Comparison of ENCODE assay signal across 8 cellular contexts in genomic region chr5:132497488-132497997, GRCh38. TPM values are rescaled to one million over a fixed set of nuclear protein-coding genes. Genes with fewer than 3 reads are reported as not detected.
DNase-seq lines count a peak whose midpoint lies in the region; ATAC-seq and TF ChIP-seq lines count a peak whose summit lies in the region.

No MANE protein-coding gene starts in this region.

- ATAC-seq in WTC11 (no peak), HG02840 (IDR thresholded peaks at IDR 0.05; ENCODE audit: low FRiP score, unreplicated experiment) (no peak)

- CTCF ChIA-PET in WTC11 (lab: Charles Lee) = interaction anchor here (1.2 to 4.3 kb wide), 8 partner anchors 8 to 323 kb away, joined by 4 to 27 read pairs (median 11); no protein-coding TSS in a partner anchor

- POLR2A ChIA-PET in WTC11 (lab: Charles Lee) = interaction anchor here (0.6 kb wide), 1 partner anchor 1865 kb away, joined by 5 read pairs; no protein-coding TSS in a partner anchor

- no peak for TF ChIP-seq CTCF in WTC11 (IDR thresholded peaks at IDR 0.05)
- TF ChIP-seq CTCF in fibroblast of pulmonary artery (IDR thresholded peaks at IDR 0.05; ENCODE audit: low read length, missing control alignments) = no peak
- no peak for TF ChIP-seq CTCF in nephron (IDR thresholded peaks at IDR 0.05; ENCODE audit: unreplicated experiment in 3 of 3)

- H3K4me3 ChIP-seq in fibroblast of pulmonary artery (replicated peaks; ENCODE audit: low read depth, low read length) = peak overlapping the region; percentile 70

- peak; percentile 45 for DNase-seq in activated T-cell treated with anti-CD3 and anti-CD28 coated beads, Interleukin-2, amount 50 U/mL, for 24 hours
- no peak for DNase-seq in activated T-cell treated with anti-CD3 and anti-CD28 coated beads, Interleukin-2, amount 50 U/mL, for 1 hour
- no peak for DNase-seq in WTC11 (ENCODE audit: low spot score)
- peak; percentile 94 for DNase-seq in fibroblast of pulmonary artery (ENCODE audit: low read depth)
- DNase-seq in NCI-H2029 (lab: John Stamatoyannopoulos, UW) = no peak
- no peak for DNase-seq in NK-92 treated with Interleukin-12 subunit alpha and Interleukin-12 subunit beta, amount 100 ng/mL, for 24 hours (lab: John Stamatoyannopoulos, UW)

- H3K4me1 Mint-ChIP-seq in activated T-cell treated with anti-CD3 and anti-CD28 coated beads, Interleukin-2, amount 50 U/mL, for 24 hours (ENCODE audit: low read depth) = peaks cover 70% of the 10 kb centered on the region
- H3K4me1 Mint-ChIP-seq in WTC11 (peaks cover 16% of the 10 kb centered on the region), nephron (peaks cover 19% of the 10 kb centered on the region)

- H3K9me3 Mint-ChIP-seq in activated T-cell treated with anti-CD3 and anti-CD28 coated beads, Interleukin-2, amount 50 U/mL, for 24 hours = no peaks in the 10 kb centered on the region
- H3K9me3 Mint-ChIP-seq in WTC11 (no peaks in the 10 kb centered on the region), nephron (no peaks in the 10 kb centered on the region)

- peaks cover 4% of the 10 kb centered on the region for H3K36me3 Mint-ChIP-seq in activated T-cell treated with anti-CD3 and anti-CD28 coated beads, Interleukin-2, amount 50 U/mL, for 24 hours (ENCODE audit: low read depth)
- H3K36me3 Mint-ChIP-seq in WTC11 (no peaks in the 10 kb centered on the region), nephron (ENCODE audit: low read depth) (no peaks in the 10 kb centered on the region)

- H3K27me3 Mint-ChIP-seq in activated T-cell treated with anti-CD3 and anti-CD28 coated beads, Interleukin-2, amount 50 U/mL, for 24 hours = no peaks in the 10 kb centered on the region
- H3K27me3 Mint-ChIP-seq in WTC11 (ENCODE audit: low read depth) = peaks cover 13% of the 10 kb centered on the region
- peaks cover 10% of the 10 kb centered on the region for H3K27me3 Mint-ChIP-seq in nephron (ENCODE audit: low read depth)

- H3K27ac Mint-ChIP-seq in activated T-cell treated with anti-CD3 and anti-CD28 coated beads, Interleukin-2, amount 50 U/mL, for 24 hours = peak overlapping the region; percentile 99
- H3K27ac Mint-ChIP-seq in WTC11 = peak overlapping the region; percentile 57; the same call in 1 of the 2 replicates
- H3K27ac Mint-ChIP-seq in nephron = peak overlapping the region; percentile 78 to 96 (median 81)

- H3K4me3 Mint-ChIP-seq in activated T-cell treated with anti-CD3 and anti-CD28 coated beads, Interleukin-2, amount 50 U/mL, for 24 hours = peak overlapping the region; percentile 88
- H3K4me3 Mint-ChIP-seq in WTC11 (peak overlapping the region; percentile 85), nephron (peak overlapping the region; percentile 86 to 93 (median 86))

TF ChIP-seq in WTC11, 78 proteins besides CTCF, POLR2A, EP300 and RAD21:
- no peak for TF ChIP-seq JUN (CRISPR knock-in tag; IDR thresholded peaks at IDR 0.05)
- TF ChIP-seq ZNF532 (CRISPR knock-in tag; IDR thresholded peaks at IDR 0.05; ENCODE audit: borderline replicate concordance) = no peak
- TF ChIP-seq, protein P1, sequence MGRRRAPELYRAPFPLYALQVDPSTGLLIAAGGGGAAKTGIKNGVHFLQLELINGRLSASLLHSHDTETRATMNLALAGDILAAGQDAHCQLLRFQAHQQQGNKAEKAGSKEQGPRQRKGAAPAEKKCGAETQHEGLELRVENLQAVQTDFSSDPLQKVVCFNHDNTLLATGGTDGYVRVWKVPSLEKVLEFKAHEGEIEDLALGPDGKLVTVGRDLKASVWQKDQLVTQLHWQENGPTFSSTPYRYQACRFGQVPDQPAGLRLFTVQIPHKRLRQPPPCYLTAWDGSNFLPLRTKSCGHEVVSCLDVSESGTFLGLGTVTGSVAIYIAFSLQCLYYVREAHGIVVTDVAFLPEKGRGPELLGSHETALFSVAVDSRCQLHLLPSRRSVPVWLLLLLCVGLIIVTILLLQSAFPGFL (CRISPR knock-in tag; IDR thresholded peaks at IDR 0.05; ENCODE audit: borderline replicate concordance) = no peak
- TF ChIP-seq CREB1 (CRISPR knock-in tag; IDR thresholded peaks at IDR 0.05) = no peak
- TF ChIP-seq GTF2I (CRISPR knock-in tag; conservative IDR thresholded peaks at IDR 0.05) = no peak

RNA-seq across cellular contexts. Expression of gene IRF1, which starts 7.0 kb away (rescaled TPM):
- total RNA-seq in WTC11 (2021) = 8.8 to 9.8 TPM (median 9.4 TPM) in 3 replicates

RNA-seq across cellular contexts. Expression of gene IL5, which starts 45.8 kb away (rescaled TPM):
- total RNA-seq in WTC11 (2021) = not detected in 3 replicates

RNA-seq across cellular contexts. Expression of gene RAD50, which starts 59.2 kb away (rescaled TPM):
- 31.1 to 37.7 TPM (median 36.9 TPM) in 3 replicates for total RNA-seq in WTC11 (2021)

Comparison
In these comparisons a context has a peak if more than half of its experiments do, and no peak if none do; other contexts are left out.
1. DNase-seq: peak in activated T-cell treated with anti-CD3 and anti-CD28 coated beads, Interleukin-2, amount 50 U/mL, for 24 hours (single experiment) and fibroblast of pulmonary artery (single experiment); none in activated T-cell treated with anti-CD3 and anti-CD28 coated beads, Interleukin-2, amount 50 U/mL, for 1 hour (single experiment), WTC11 (single experiment), NCI-H2029 (single experiment) and NK-92 treated with Interleukin-12 subunit alpha and Interleukin-12 subunit beta, amount 100 ng/mL, for 24 hours (single experiment).
2. Peak in every context shown above with its lines, with median percentiles within 50 percentile points of each other: H3K27ac Mint-ChIP-seq and H3K4me3 Mint-ChIP-seq.